Comparison of ENCODE assay signal across 32 cellular contexts in genomic region chr6:41277644-41278043, GRCh38. TPM values are rescaled to one million over a fixed set of nuclear protein-coding genes. Genes with fewer than 3 reads are reported as not detected.
"Had no signal": no experiment of that assay in that cellular context is flagged by ENCODE, and none has a peak within 500 bp of the region (broad histone marks: within the 10 kb centered on the region; RNA-seq: fewer than 3 reads in every experiment).

No MANE protein-coding gene starts in this region.

- H3K36me3 ChIP-seq: adrenal gland, ascending aorta, brain microvascular endothelial cell, uterus had no signal

- DNase-seq: activated CD4-positive, alpha-beta T cell treated with anti-CD3 and anti-CD28 coated beads, Interleukin-2, amount 50 U/mL, for 1 hour; activated CD8-positive, alpha-beta T cell treated with anti-CD3 and anti-CD28 coated beads, Interleukin-2, amount 10 ng/mL, durations not matched to agents 7 days and 5 days; activated naive CD4-positive, alpha-beta T cell; activated T-cell treated with anti-CD3 and anti-CD28 coated beads, Interleukin-2, amount 50 U/mL, for 1 hour; brain microvascular endothelial cell; caudate nucleus; effector memory CD4-positive, alpha-beta T cell; foreskin melanocyte; glutamatergic neuron; immature natural killer cell; naive thymus-derived CD4-positive, alpha-beta T cell; retina; stimulated activated CD4-positive, alpha-beta T cell treated with anti-CD3 and anti-CD28 coated beads, Interleukin-2, amount 100 ng/mL, for 48 hours; stimulated activated CD8-positive, alpha-beta memory T cell treated with anti-CD3 and anti-CD28 coated beads, Interleukin-4, amount 100 ng/mL, for 48 hours; stimulated activated naive CD4-positive, alpha-beta T cell; T-helper 9 cell; testis; trophoblast cell; uterus had no signal

- H3K27ac Mint-ChIP-seq: activated CD8-positive, alpha-beta T cell treated with anti-CD3 and anti-CD28 coated beads, Interleukin-2, amount 10 ng/mL, durations not matched to agents 7 days and 5 days; activated naive CD8-positive, alpha-beta T cell; immature natural killer cell; naive thymus-derived CD4-positive, alpha-beta T cell had no signal

- H3K27me3 Mint-ChIP-seq: activated naive CD8-positive, alpha-beta T cell had no signal

- H3K27me3 ChIP-seq: adrenal gland, ascending aorta, testis, uterus had no signal

- H3K4me3 Mint-ChIP-seq: activated CD8-positive, alpha-beta T cell treated with anti-CD3 and anti-CD28 coated beads, Interleukin-2, amount 10 ng/mL, durations not matched to agents 7 days and 5 days; activated naive CD8-positive, alpha-beta T cell; immature natural killer cell; naive thymus-derived CD4-positive, alpha-beta T cell; neural crest cell had no signal

- H3K9me3 ChIP-seq: adrenal gland, ascending aorta, testis, uterus had no signal

- ATAC-seq: activated CD4-positive, CD25-positive, alpha-beta regulatory T cell treated with anti-CD3 and anti-CD28 coated beads, Interleukin-2, amount 50 U/mL, for 24 hours; activated CD8-positive, alpha-beta T cell treated with anti-CD3 and anti-CD28 coated beads, Interleukin-2, amount 10 ng/mL, durations not matched to agents 7 days and 5 days; esophagus mucosa; left lobe of liver; naive thymus-derived CD4-positive, alpha-beta T cell had no signal

- H3K4me3 ChIP-seq: adrenal gland, ascending aorta, hepatocyte, testis, uterus had no signal

- H3K36me3 Mint-ChIP-seq: activated naive CD8-positive, alpha-beta T cell had no signal

- H3K9me3 Mint-ChIP-seq: immature natural killer cell, neural crest cell had no signal

- H3K4me1 ChIP-seq: adrenal gland, ascending aorta, uterus had no signal

RNA-seq across cellular contexts. Expression of gene TREM1, which starts 8.8 kb away (rescaled TPM):
- total RNA-seq: activated CD8-positive, alpha-beta T cell treated with anti-CD3 and anti-CD28 coated beads, Interleukin-2, amount 10 ng/mL, durations not matched to agents 7 days and 5 days; ascending aorta; dermis microvascular lymphatic vessel endothelial cell; lung microvascular endothelial cell; neural crest cell had no signal
- polyA plus RNA-seq: naive thymus-derived CD4-positive, alpha-beta T cell had no signal

RNA-seq across cellular contexts. Expression of gene TREML4, which starts 49.5 kb away (rescaled TPM):
- total RNA-seq: activated CD8-positive, alpha-beta T cell treated with anti-CD3 and anti-CD28 coated beads, Interleukin-2, amount 10 ng/mL, durations not matched to agents 7 days and 5 days; adrenal gland; ascending aorta; dermis microvascular lymphatic vessel endothelial cell; esophagus mucosa; hepatocyte; kidney epithelial cell; left lobe of liver; lung microvascular endothelial cell; neural crest cell; osteoblast; testis; uterus had no signal
- polyA plus RNA-seq: adrenal gland; hepatocyte; immature natural killer cell; naive thymus-derived CD4-positive, alpha-beta T cell had no signal

RNA-seq across cellular contexts. Expression of gene NCR2, which starts 57.8 kb away (rescaled TPM):
- total RNA-seq: adrenal gland; ascending aorta; dermis microvascular lymphatic vessel endothelial cell; esophagus mucosa; hepatocyte; kidney epithelial cell; left lobe of liver; lung microvascular endothelial cell; naive thymus-derived CD4-positive, alpha-beta T cell; neural crest cell; osteoblast; posterior vena cava; testis; uterus had no signal
- polyA plus RNA-seq: adrenal gland; hepatocyte; naive thymus-derived CD4-positive, alpha-beta T cell had no signal
